Comparison of ENCODE assay signal across 8 cellular contexts in genomic region chr5:91280942-91281269, GRCh38.
DNase-seq lines count a peak whose midpoint lies in the region; ATAC-seq and TF ChIP-seq lines count a peak whose summit lies in the region.

No MANE protein-coding gene starts in this region.

- H3K4me1 Mint-ChIP-seq in activated T-cell treated with anti-CD3 and anti-CD28 coated beads, Interleukin-2, amount 50 U/mL, for 72 hours (ENCODE audit: low read depth): peaks cover 44% of the 10 kb centered on the region

- 1% methylated on average over 6 of the region's 6 CpGs for WGBS in aorta, 2 donors

- H3K27me3 Mint-ChIP-seq in activated T-cell treated with anti-CD3 and anti-CD28 coated beads, Interleukin-2, amount 50 U/mL, for 72 hours (ENCODE audit: low read depth): peaks cover 18% of the 10 kb centered on the region

- DNase-seq in activated T-cell treated with anti-CD3 and anti-CD28 coated beads, Interleukin-2, amount 50 U/mL, for 72 hours: no peak
- no peak for DNase-seq in activated T-cell treated with anti-CD3 and anti-CD28 coated beads, Interleukin-2, amount 50 U/mL, for 1 hour
- no peak for DNase-seq in NT2/D1 (ENCODE audit: low read depth, low spot score)
- no peak for DNase-seq in epithelial cell of esophagus (ENCODE audit: low read depth)
- no peak for DNase-seq in HPDE6-E6E7 (ENCODE audit: extremely low spot score)
- DNase-seq in retina: no peak
- no peak for DNase-seq in aorta

- peak; percentile 5 to 10 for ATAC-seq in activated T-cell treated with anti-CD3 and anti-CD28 coated beads, Interleukin-2, amount 50 U/mL, for 72 hours (replicated peaks in 1 of 2)
- no peak for ATAC-seq in aorta (ENCODE audit: low FRiP score)

- H3K27me3 ChIP-seq in NT2/D1 (ENCODE audit: insufficient read depth, insufficient read length): peaks cover 15% of the 10 kb centered on the region
- no peaks in the 10 kb centered on the region for H3K27me3 ChIP-seq in rectal smooth muscle tissue (ENCODE audit: control insufficient read depth, insufficient read depth, low read length)
- H3K27me3 ChIP-seq in aorta (ENCODE audit: control insufficient read depth in 1 of 2, insufficient read depth in 2 of 2, low read length in 1 of 2): no peaks in the 10 kb centered on the region

- no peaks in the 10 kb centered on the region for H3K9me3 ChIP-seq in NT2/D1 (ENCODE audit: insufficient read depth, low read length)
- H3K9me3 ChIP-seq in aorta (ENCODE audit: control insufficient read depth, low read length): no peaks in the 10 kb centered on the region

- H3K36me3 ChIP-seq in NT2/D1 (ENCODE audit: insufficient read depth, insufficient read length, low read length) (no peaks in the 10 kb centered on the region), rectal smooth muscle tissue (ENCODE audit: control insufficient read depth, insufficient read depth, low read length) (no peaks in the 10 kb centered on the region), aorta (ENCODE audit: control insufficient read depth in 1 of 2, insufficient read depth in 2 of 2, low read length in 1 of 2) (no peaks in the 10 kb centered on the region)

- H3K36me3 Mint-ChIP-seq in activated T-cell treated with anti-CD3 and anti-CD28 coated beads, Interleukin-2, amount 50 U/mL, for 72 hours (ENCODE audit: insufficient read depth in 2 of 2): peaks cover 9 to 20% of the 10 kb centered on the region in 2 donors

- H3K27ac ChIP-seq in rectal smooth muscle tissue (ENCODE audit: low read depth, low read length): peak overlapping the region; percentile 90
- H3K27ac ChIP-seq in aorta (ENCODE audit: low read depth in 1 of 2, low read length in 2 of 2): peak overlapping the region in 1 of 2 donors; percentile 97

- peaks cover 7 to 16% of the 10 kb centered on the region in 2 donors for H3K9me3 Mint-ChIP-seq in activated T-cell treated with anti-CD3 and anti-CD28 coated beads, Interleukin-2, amount 50 U/mL, for 72 hours

- intact Hi-C loops in aorta (cut with DNase I): loop anchor here (1.0 to 10.0 kb wide), 5 partner anchors 101 to 176 kb away; partner anchors contain the start of gene ARRDC3 (in 2 of the 2)

- peak overlapping the region; percentile 86 for H3K27ac Mint-ChIP-seq in activated T-cell treated with anti-CD3 and anti-CD28 coated beads, Interleukin-2, amount 50 U/mL, for 72 hours

- H3K9ac ChIP-seq in NT2/D1 (ENCODE audit: insufficient read length, low read depth): peak overlapping the region; percentile 11
- peak overlapping the region; percentile 8 for H3K9ac ChIP-seq in rectal smooth muscle tissue (ENCODE audit: low read length)

- no peak for TF ChIP-seq CTCF in epithelial cell of esophagus (IDR thresholded peaks at IDR 0.05; ENCODE audit: insufficient read depth, low read depth, low read length, missing control alignments)

- H3K4me3 ChIP-seq in NT2/D1 (ENCODE audit: insufficient read length, low read depth) (no peak overlapping the region), epithelial cell of esophagus (ENCODE audit: low read length) (peak overlapping the region; percentile 49), rectal smooth muscle tissue (ENCODE audit: low read length) (peak overlapping the region; percentile 82), aorta (ENCODE audit: low read length in 2 of 2) (peak overlapping the region in 1 of 2 donors; percentile 37)

- H3K4me1 ChIP-seq in NT2/D1 (ENCODE audit: insufficient read depth, insufficient read length) (no peaks in the 10 kb centered on the region), rectal smooth muscle tissue (ENCODE audit: control insufficient read depth, insufficient read depth, low read length) (peaks cover 11% of the 10 kb centered on the region), aorta (ENCODE audit: control insufficient read depth in 1 of 2, insufficient read depth in 2 of 2, low read length in 2 of 2) (no peaks in the 10 kb centered on the region)

- H3K4me3 Mint-ChIP-seq in activated T-cell treated with anti-CD3 and anti-CD28 coated beads, Interleukin-2, amount 50 U/mL, for 72 hours: peak overlapping the region; percentile 85 to 87
